8 cellular contexts compared by ENCODE assay signal in the genomic region with DNA sequence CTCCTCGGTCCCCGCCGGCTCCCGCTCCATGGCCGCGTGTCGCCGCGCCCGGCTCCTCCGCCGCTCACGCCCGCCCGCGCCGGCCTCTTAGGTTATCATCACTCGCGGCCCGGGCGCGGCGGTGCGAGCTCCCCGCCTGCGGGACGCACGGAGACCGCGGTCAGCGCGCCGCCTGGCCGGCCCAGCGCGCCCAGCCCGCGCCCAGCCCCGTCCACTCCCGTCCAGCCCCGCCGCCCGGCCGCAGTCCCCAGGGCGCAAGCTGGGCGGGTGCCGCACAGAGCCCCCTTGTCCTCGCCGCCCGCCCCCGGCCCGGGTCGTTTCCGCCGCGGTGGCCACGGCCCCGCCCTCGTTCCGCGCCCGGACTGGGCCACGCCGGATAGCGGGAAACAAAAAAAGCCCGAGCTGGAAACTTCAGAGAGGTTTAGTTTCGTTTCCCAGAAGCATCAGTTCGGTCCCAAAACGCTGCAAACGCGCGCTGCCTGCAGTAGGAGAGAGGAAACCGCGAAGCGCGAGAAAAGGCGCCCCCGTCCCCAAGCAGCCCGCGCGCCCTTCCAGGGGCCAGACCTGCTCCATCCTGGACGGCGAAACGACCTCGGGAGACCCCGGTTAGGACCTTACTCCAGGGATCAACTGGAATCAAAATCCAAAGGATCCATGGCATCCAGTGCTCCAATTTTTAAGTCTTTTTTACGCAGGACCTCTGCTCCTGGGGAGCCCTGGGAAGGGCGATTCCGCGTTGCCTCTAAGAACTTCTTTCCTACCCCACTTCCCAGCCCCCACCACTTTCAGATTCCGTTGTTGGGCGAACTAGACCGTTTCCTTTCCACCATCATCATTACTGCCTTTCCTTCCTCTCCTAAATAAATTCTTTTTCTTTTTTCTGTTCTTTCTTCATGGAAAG. TPM values are rescaled to one million over a fixed set of nuclear protein-coding genes. Genes with fewer than 3 reads are reported as not detected.
DNase-seq lines count a peak whose midpoint lies in the region; ATAC-seq, FAIRE-seq and TF ChIP-seq lines count a peak whose summit lies in the region.

A gene with protein sequence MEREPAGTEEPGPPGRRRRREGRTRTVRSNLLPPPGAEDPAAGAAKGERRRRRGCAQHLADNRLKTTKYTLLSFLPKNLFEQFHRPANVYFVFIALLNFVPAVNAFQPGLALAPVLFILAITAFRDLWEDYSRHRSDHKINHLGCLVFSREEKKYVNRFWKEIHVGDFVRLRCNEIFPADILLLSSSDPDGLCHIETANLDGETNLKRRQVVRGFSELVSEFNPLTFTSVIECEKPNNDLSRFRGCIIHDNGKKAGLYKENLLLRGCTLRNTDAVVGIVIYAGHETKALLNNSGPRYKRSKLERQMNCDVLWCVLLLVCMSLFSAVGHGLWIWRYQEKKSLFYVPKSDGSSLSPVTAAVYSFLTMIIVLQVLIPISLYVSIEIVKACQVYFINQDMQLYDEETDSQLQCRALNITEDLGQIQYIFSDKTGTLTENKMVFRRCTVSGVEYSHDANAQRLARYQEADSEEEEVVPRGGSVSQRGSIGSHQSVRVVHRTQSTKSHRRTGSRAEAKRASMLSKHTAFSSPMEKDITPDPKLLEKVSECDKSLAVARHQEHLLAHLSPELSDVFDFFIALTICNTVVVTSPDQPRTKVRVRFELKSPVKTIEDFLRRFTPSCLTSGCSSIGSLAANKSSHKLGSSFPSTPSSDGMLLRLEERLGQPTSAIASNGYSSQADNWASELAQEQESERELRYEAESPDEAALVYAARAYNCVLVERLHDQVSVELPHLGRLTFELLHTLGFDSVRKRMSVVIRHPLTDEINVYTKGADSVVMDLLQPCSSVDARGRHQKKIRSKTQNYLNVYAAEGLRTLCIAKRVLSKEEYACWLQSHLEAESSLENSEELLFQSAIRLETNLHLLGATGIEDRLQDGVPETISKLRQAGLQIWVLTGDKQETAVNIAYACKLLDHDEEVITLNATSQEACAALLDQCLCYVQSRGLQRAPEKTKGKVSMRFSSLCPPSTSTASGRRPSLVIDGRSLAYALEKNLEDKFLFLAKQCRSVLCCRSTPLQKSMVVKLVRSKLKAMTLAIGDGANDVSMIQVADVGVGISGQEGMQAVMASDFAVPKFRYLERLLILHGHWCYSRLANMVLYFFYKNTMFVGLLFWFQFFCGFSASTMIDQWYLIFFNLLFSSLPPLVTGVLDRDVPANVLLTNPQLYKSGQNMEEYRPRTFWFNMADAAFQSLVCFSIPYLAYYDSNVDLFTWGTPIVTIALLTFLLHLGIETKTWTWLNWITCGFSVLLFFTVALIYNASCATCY (N-terminal part only) (minus strand): TSS at position 261 of the 901 bp plus-strand sequence. CDS start 231 bp downstream, at position 30.

- peak within 1 kb of the TSS; percentile 79 for H3K27ac ChIP-seq in CD4-positive, CD25-positive, alpha-beta regulatory T cell (ENCODE audit: insufficient read depth, low read length, poor library complexity, severe bottlenecking)
- H3K27ac ChIP-seq in SJCRH30 (peak within 1 kb of the TSS; percentile 43; the same call in 1 of the 2 replicates), layer of hippocampus (ENCODE audit: low read depth, low read length) (peak within 1 kb of the TSS; percentile 38)

- TF ChIP-seq CTCF in bronchial epithelial cell (IDR thresholded peaks at IDR 0.05; ENCODE audit: insufficient read depth, low read length, severe bottlenecking), result no peak

- H3K4me3 ChIP-seq in CD4-positive, CD25-positive, alpha-beta regulatory T cell (ENCODE audit: low read depth, low read length), result peak within 1 kb of the TSS; percentile 82
- H3K4me3 ChIP-seq in SJCRH30 (peak within 1 kb of the TSS; percentile 58), bronchial epithelial cell (ENCODE audit: low read depth, low read length) (peak within 1 kb of the TSS; percentile 43)

- no peaks in the 10 kb centered on the region for H3K36me3 ChIP-seq in CD4-positive, CD25-positive, alpha-beta regulatory T cell (ENCODE audit: control insufficient read depth, insufficient read depth, low read length)
- H3K36me3 ChIP-seq in SJCRH30 (no peaks in the 10 kb centered on the region), bronchial epithelial cell (ENCODE audit: control insufficient read depth, insufficient read depth, low read length) (no peaks in the 10 kb centered on the region)

- peak within 1 kb of the TSS; percentile 97 to 100 (median 99) for H3K27ac Mint-ChIP-seq in CD4-positive, CD25-positive, alpha-beta regulatory T cell

- H3K9me3 ChIP-seq in CD4-positive, CD25-positive, alpha-beta regulatory T cell (ENCODE audit: control insufficient read depth in 2 of 2, low read length in 2 of 2), result no peaks in the 10 kb centered on the region
- H3K9me3 ChIP-seq in SJCRH30 (replicated peaks), result no peaks in the 10 kb centered on the region

- peaks cover 0 to 4% (median 0%) of the 10 kb centered on the region in 7 donors for H3K9me3 Mint-ChIP-seq in CD4-positive, CD25-positive, alpha-beta regulatory T cell

- ATAC-seq in CD4-positive, CD25-positive, alpha-beta regulatory T cell (ENCODE audit: low read depth in 2 of 2), result no peak
- no peak for ATAC-seq in GM18907 (IDR thresholded peaks at IDR 0.05; ENCODE audit: unreplicated experiment)

- H3K27me3 Mint-ChIP-seq in CD4-positive, CD25-positive, alpha-beta regulatory T cell, result peaks cover 37% of the 10 kb centered on the region

- H3K36me3 Mint-ChIP-seq in CD4-positive, CD25-positive, alpha-beta regulatory T cell, result peaks cover 4% of the 10 kb centered on the region

- DNase-seq in CD4-positive, CD25-positive, alpha-beta regulatory T cell, result peak in 1 of 3 donors; percentile 62
- DNase-seq in SJCRH30, result peak; percentile 25 to 31
- DNase-seq in bronchial epithelial cell (ENCODE audit: low read depth), result no peak
- DNase-seq in stimulated activated CD4-positive, alpha-beta T cell treated with anti-CD3 and anti-CD28 coated beads, Interleukin-4, amount 100 ng/mL, for 24 hours, result peak; percentile 56
- DNase-seq in DMS153 (lab: John Stamatoyannopoulos, UW), result no peak
- no peak for DNase-seq in COLO829 (ENCODE audit: low spot score)

- H3K4me1 ChIP-seq in CD4-positive, CD25-positive, alpha-beta regulatory T cell (ENCODE audit: control insufficient read depth, insufficient read depth, low read length, poor library complexity, severe bottlenecking), result peaks cover 39% of the 10 kb centered on the region
- H3K4me1 ChIP-seq in SJCRH30, result no peaks in the 10 kb centered on the region

- peaks cover 0 to 43% (median 22%) of the 10 kb centered on the region in 4 donors for H3K4me1 Mint-ChIP-seq in CD4-positive, CD25-positive, alpha-beta regulatory T cell

- H3K27me3 ChIP-seq in CD4-positive, CD25-positive, alpha-beta regulatory T cell (ENCODE audit: control insufficient read depth, insufficient read depth, low read length), result no peaks in the 10 kb centered on the region
- H3K27me3 ChIP-seq in SJCRH30 (no peaks in the 10 kb centered on the region), bronchial epithelial cell (ENCODE audit: control insufficient read depth, insufficient read depth, low read length) (peaks cover 5% of the 10 kb centered on the region), layer of hippocampus (ENCODE audit: control insufficient read depth, insufficient read depth, low read length) (peaks cover 8% of the 10 kb centered on the region)

- FAIRE-seq in bronchial epithelial cell (lab: Jason Lieb, UNC), result no peak

- peak within 1 kb of the TSS; percentile 92 to 97 (median 94) for H3K4me3 Mint-ChIP-seq in CD4-positive, CD25-positive, alpha-beta regulatory T cell

RNA-seq across cellular contexts. Expression of the gene that starts here (rescaled TPM):
- total RNA-seq in CD4-positive, CD25-positive, alpha-beta regulatory T cell, result 16.1 TPM
- 1 to 10 TPM; 2.8 to 5.6 (median 4.6) TPM for polyA plus RNA-seq in CD4-positive, CD25-positive, alpha-beta regulatory T cell
- total RNA-seq in SJCRH30 (2014; rRNA removed; shearing (Covaris generic)), result 1.5 and 1.7 TPM in 2 replicates
- total RNA-seq in bronchial epithelial cell, result 0.26 and 1.8 TPM in 2 replicates

Comparison
In these comparisons a context has a peak if more than half of its experiments do, and no peak if none do; other contexts are left out.
1. DNase-seq: peak in SJCRH30 (2 of 2) and stimulated activated CD4-positive, alpha-beta T cell treated with anti-CD3 and anti-CD28 coated beads, Interleukin-4, amount 100 ng/mL, for 24 hours (single experiment); none in bronchial epithelial cell (single experiment), DMS153 (single experiment) and COLO829 (single experiment).
2. Peak in every context shown above with its lines, with median percentiles within 50 percentile points of each other: H3K27ac ChIP-seq and H3K4me3 ChIP-seq.